In the genomic region with DNA sequence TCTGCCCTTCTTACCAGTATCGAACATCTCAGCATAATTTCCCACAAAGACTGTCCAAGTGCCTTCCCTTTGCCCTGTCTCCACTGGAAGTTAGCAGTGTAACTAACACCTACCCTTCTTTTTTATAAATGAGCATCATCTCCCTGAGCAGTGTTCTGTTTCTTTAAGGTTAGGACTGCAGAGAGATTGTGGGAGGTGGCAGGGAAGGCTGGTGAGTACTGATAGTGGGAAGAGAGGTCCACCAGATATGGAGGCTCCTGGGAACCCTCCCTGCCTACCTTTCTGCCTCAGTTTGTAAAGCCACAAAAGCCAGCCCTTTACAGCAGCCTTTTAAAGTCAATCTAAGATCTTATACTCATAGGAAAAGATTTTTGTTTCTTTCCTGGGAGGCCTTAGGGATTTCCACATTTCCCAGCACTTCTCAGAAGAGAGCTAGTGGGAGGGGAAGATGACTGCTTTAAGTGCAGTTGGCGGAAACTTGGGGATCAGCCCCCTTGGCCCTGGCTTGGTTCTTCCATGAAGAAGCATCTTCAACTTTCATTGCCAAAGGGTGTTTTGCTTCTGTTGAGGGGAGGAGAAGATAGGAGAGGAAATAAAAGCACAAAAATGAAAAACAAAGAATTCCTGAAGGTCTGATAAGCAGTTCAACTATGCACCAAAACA, we compare ENCODE assay signal across 13 cellular contexts. TPM values are rescaled to one million over a fixed set of nuclear protein-coding genes. Genes with fewer than 3 reads are reported as not detected.
DNase-seq lines count a peak whose midpoint lies in the region; ATAC-seq and TF ChIP-seq lines count a peak whose summit lies in the region.
"Had no signal": no experiment of that assay in that cellular context is flagged by ENCODE, and none has a peak within 500 bp of the region (broad histone marks: within the 10 kb centered on the region; RNA-seq: fewer than 3 reads in every experiment).

No MANE protein-coding gene starts in this region.

- no peaks in the 10 kb centered on the region for H3K36me3 Mint-ChIP-seq in activated CD4-positive, alpha-beta T cell treated with anti-CD3 and anti-CD28 coated beads, Interleukin-2, amount 10 ng/mL, durations not matched to agents 24 days and 14 days (ENCODE audit: low read depth)
- peaks cover 3% of the 10 kb centered on the region for H3K36me3 Mint-ChIP-seq in activated CD8-positive, alpha-beta memory T cell treated with anti-CD3 and anti-CD28 coated beads, Interleukin-2, amount 10 ng/mL, durations not matched to agents 7 days and 5 days

- H3K9me3 ChIP-seq in mucosa of descending colon: no peaks in the 10 kb centered on the region
- H3K9me3 ChIP-seq in tibial nerve: no peaks in the 10 kb centered on the region

- H3K27ac Mint-ChIP-seq in activated CD4-positive, alpha-beta T cell treated with anti-CD3 and anti-CD28 coated beads, Interleukin-2, amount 10 ng/mL, durations not matched to agents 24 days and 14 days: no peak overlapping the region
- no peak overlapping the region for H3K27ac Mint-ChIP-seq in activated CD8-positive, alpha-beta memory T cell treated with anti-CD3 and anti-CD28 coated beads, Interleukin-2, amount 10 ng/mL, durations not matched to agents 7 days and 5 days
- H3K27ac Mint-ChIP-seq: effector memory CD8-positive, alpha-beta T cell had no signal

- TF ChIP-seq EP300 in tibial nerve (IDR thresholded peaks at IDR 0.05): no peak

- H3K4me3 ChIP-seq in mucosa of descending colon (no peak overlapping the region), tibial nerve (no peak overlapping the region)

- peak; percentile 43 for ATAC-seq in mucosa of descending colon
- no peak for ATAC-seq in HG03175 (IDR thresholded peaks at IDR 0.05; ENCODE audit: unreplicated experiment)
- no peak for ATAC-seq in activated CD8-positive, alpha-beta memory T cell treated with anti-CD3 and anti-CD28 coated beads, Interleukin-2, amount 10 ng/mL, durations not matched to agents 7 days and 5 days
- ATAC-seq: effector memory CD8-positive, alpha-beta T cell; left lobe of liver had no signal

- CTCF ChIA-PET in activated CD8-positive, alpha-beta memory T cell treated with anti-CD3 and anti-CD28 coated beads, Interleukin-2, amount 10 ng/mL, durations not matched to agents 7 days and 5 days (lab: Charles Lee): no interaction called here

- intact Hi-C loops in mucosa of descending colon (cut with DNase I, micrococcal nuclease): no loop called here
- intact Hi-C loops in activated CD4-positive, alpha-beta T cell treated with anti-CD3 and anti-CD28 coated beads, Interleukin-2, amount 10 ng/mL, durations not matched to agents 24 days and 14 days (cut with micrococcal nuclease): no loop called here

- H3K4me1 ChIP-seq in mucosa of descending colon (ENCODE audit: low read depth): no peaks in the 10 kb centered on the region
- peaks cover 0 to 41% (median 2%) of the 10 kb centered on the region in 4 donors for H3K4me1 ChIP-seq in tibial nerve

- H3K27me3 ChIP-seq in tibial nerve: no peaks in the 10 kb centered on the region

- peak; percentile 0 for DNase-seq in OCI-M1 (lab: John Stamatoyannopoulos, UW)
- DNase-seq in epithelial cell of prostate (ENCODE audit: low read depth, low spot score): no peak
- DNase-seq in mucosa of descending colon: peak; percentile 30 to 57 (median 31)
- DNase-seq in tibial nerve (ENCODE audit: low spot score in 2 of 2): no peak
- no peak for DNase-seq in GM19240 (ENCODE audit: insufficient read length, low spot score)
- no peak for DNase-seq in activated CD4-positive, alpha-beta T cell treated with anti-CD3 and anti-CD28 coated beads, Interleukin-2, amount 10 ng/mL, durations not matched to agents 24 days and 14 days
- DNase-seq in activated CD8-positive, alpha-beta memory T cell treated with anti-CD3 and anti-CD28 coated beads, Interleukin-2, amount 10 ng/mL, durations not matched to agents 7 days and 5 days: no peak
- DNase-seq: effector memory CD8-positive, alpha-beta T cell; NCI-H526; stimulated activated CD4-positive, alpha-beta T cell treated with anti-CD3 and anti-CD28 coated beads, Interleukin-4, amount 100 ng/mL, for 4 hours; T-helper 9 cell had no signal

- no peak overlapping the region for H3K4me3 Mint-ChIP-seq in activated CD4-positive, alpha-beta T cell treated with anti-CD3 and anti-CD28 coated beads, Interleukin-2, amount 10 ng/mL, durations not matched to agents 24 days and 14 days
- H3K4me3 Mint-ChIP-seq in activated CD8-positive, alpha-beta memory T cell treated with anti-CD3 and anti-CD28 coated beads, Interleukin-2, amount 10 ng/mL, durations not matched to agents 7 days and 5 days: no peak overlapping the region
- H3K4me3 Mint-ChIP-seq: effector memory CD8-positive, alpha-beta T cell had no signal

- H3K4me1 Mint-ChIP-seq in activated CD4-positive, alpha-beta T cell treated with anti-CD3 and anti-CD28 coated beads, Interleukin-2, amount 10 ng/mL, durations not matched to agents 24 days and 14 days: peaks cover 18% of the 10 kb centered on the region
- peaks cover 9% of the 10 kb centered on the region for H3K4me1 Mint-ChIP-seq in activated CD8-positive, alpha-beta memory T cell treated with anti-CD3 and anti-CD28 coated beads, Interleukin-2, amount 10 ng/mL, durations not matched to agents 7 days and 5 days

- no peaks in the 10 kb centered on the region for H3K36me3 ChIP-seq in mucosa of descending colon (ENCODE audit: low read depth)
- no peaks in the 10 kb centered on the region for H3K36me3 ChIP-seq in tibial nerve

- TF ChIP-seq POLR2A in tibial nerve (IDR thresholded peaks at IDR 0.05): no peak

- TF ChIP-seq CTCF in mucosa of descending colon (IDR thresholded peaks at IDR 0.05) (no peak), tibial nerve (IDR thresholded peaks at IDR 0.05) (no peak)

- WGBS in tibial nerve, 2 donors: 35 to 41% methylated on average over 2 of the region's 2 CpGs

- peaks cover 1% of the 10 kb centered on the region for H3K27me3 Mint-ChIP-seq in activated CD4-positive, alpha-beta T cell treated with anti-CD3 and anti-CD28 coated beads, Interleukin-2, amount 10 ng/mL, durations not matched to agents 24 days and 14 days
- peaks cover 10% of the 10 kb centered on the region for H3K27me3 Mint-ChIP-seq in activated CD8-positive, alpha-beta memory T cell treated with anti-CD3 and anti-CD28 coated beads, Interleukin-2, amount 10 ng/mL, durations not matched to agents 7 days and 5 days

- H3K27ac ChIP-seq in epithelial cell of prostate (peak overlapping the region; percentile 23), tibial nerve (peak overlapping the region; percentile 41 to 87 (median 68))

- no peaks in the 10 kb centered on the region for H3K9me3 Mint-ChIP-seq in activated CD4-positive, alpha-beta T cell treated with anti-CD3 and anti-CD28 coated beads, Interleukin-2, amount 10 ng/mL, durations not matched to agents 24 days and 14 days
- H3K9me3 Mint-ChIP-seq in activated CD8-positive, alpha-beta memory T cell treated with anti-CD3 and anti-CD28 coated beads, Interleukin-2, amount 10 ng/mL, durations not matched to agents 7 days and 5 days (ENCODE audit: low read depth): no peaks in the 10 kb centered on the region
- H3K9me3 Mint-ChIP-seq: effector memory CD8-positive, alpha-beta T cell had no signal

RNA-seq across cellular contexts. Expression of a gene that starts 36.6 kb away (rescaled TPM):
- total RNA-seq in mucosa of descending colon: 1,000 to 10,000 TPM in 1 of 3 donors, 100 to 1,000 TPM in 1, 10 to 100 TPM in 1; 40.3 to 1,241 (median 134) TPM
- total RNA-seq in tibial nerve: 100 to 1,000 TPM; 320 to 870 (median 433) TPM
- 7.2 and 8.2 TPM in 2 replicates for total RNA-seq in activated CD4-positive, alpha-beta T cell treated with anti-CD3 and anti-CD28 coated beads, Interleukin-2, amount 10 ng/mL, durations not matched to agents 24 days and 14 days
- total RNA-seq in activated CD8-positive, alpha-beta memory T cell treated with anti-CD3 and anti-CD28 coated beads, Interleukin-2, amount 10 ng/mL, durations not matched to agents 7 days and 5 days: under 1 TPM in 1 of 2 experiments, not detected in 1; 0.47 TPM

Comparison
In these comparisons a context has a peak if more than half of its experiments do, and no peak if none do; other contexts are left out.
1. DNase-seq: peak in OCI-M1 (single experiment) and mucosa of descending colon (3 of 3); none in epithelial cell of prostate (single experiment), tibial nerve (0 of 2), GM19240 (single experiment), activated CD4-positive, alpha-beta T cell treated with anti-CD3 and anti-CD28 coated beads, Interleukin-2, amount 10 ng/mL, durations not matched to agents 24 days and 14 days (single experiment) and activated CD8-positive, alpha-beta memory T cell treated with anti-CD3 and anti-CD28 coated beads, Interleukin-2, amount 10 ng/mL, durations not matched to agents 7 days and 5 days (single experiment).